ENCODE assay signal across 8 cellular contexts in the genomic region with DNA sequence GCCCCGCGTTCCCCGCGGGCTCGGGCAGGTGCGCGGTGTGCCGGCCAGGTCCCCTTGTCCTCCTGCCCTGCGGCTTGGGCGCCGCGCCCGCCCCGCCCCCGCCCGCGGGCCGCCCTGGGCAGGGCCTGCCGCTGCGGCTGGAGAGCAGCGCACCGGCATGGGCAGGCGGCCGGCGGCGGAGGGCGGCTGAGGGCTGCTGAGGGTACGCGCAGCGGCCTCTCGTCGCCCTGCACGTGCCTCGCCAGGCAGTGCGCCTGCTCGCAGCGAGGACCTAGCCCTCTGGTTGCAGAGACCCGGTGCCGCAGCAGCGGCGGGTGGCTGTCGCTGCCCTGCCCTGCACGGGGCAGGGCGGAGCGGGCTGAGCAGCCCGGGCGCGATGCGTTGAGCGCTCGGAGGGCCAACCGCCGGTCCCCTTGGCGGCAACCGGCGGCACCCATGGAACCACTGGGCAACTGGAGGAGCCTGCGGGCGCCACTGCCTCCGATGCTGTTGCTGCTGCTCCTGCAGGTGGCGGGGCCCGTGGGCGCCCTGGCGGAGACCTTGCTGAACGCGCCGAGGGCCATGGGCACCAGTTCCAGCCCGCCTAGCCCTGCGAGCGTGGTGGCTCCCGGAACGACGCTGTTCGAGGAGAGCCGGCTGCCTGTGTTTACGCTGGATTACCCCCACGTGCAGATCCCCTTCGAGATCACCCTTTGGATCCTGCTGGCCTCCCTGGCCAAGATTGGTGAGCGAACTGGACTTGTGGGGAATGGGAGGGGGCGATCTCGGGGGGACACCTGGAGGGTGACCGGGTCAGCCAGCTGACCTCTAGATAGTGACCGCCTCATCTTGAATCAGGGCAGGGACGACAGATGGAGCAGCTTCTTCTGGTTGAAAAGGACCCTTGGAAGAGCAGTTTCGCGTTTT. TPM values are rescaled to one million over a fixed set of nuclear protein-coding genes. Genes with fewer than 3 reads are reported as not detected.
DNase-seq lines count a peak whose midpoint lies in the region; ATAC-seq and TF ChIP-seq lines count a peak whose summit lies in the region.

A gene with protein sequence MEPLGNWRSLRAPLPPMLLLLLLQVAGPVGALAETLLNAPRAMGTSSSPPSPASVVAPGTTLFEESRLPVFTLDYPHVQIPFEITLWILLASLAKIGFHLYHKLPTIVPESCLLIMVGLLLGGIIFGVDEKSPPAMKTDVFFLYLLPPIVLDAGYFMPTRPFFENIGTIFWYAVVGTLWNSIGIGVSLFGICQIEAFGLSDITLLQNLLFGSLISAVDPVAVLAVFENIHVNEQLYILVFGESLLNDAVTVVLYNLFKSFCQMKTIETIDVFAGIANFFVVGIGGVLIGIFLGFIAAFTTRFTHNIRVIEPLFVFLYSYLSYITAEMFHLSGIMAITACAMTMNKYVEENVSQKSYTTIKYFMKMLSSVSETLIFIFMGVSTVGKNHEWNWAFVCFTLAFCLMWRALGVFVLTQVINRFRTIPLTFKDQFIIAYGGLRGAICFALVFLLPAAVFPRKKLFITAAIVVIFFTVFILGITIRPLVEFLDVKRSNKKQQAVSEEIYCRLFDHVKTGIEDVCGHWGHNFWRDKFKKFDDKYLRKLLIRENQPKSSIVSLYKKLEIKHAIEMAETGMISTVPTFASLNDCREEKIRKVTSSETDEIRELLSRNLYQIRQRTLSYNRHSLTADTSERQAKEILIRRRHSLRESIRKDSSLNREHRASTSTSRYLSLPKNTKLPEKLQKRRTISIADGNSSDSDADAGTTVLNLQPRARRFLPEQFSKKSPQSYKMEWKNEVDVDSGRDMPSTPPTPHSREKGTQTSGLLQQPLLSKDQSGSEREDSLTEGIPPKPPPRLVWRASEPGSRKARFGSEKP (plus strand): TSS at position 140 of the 906 bp plus-strand sequence. CDS start 296 bp downstream, at position 436.

- H3K9me3 ChIP-seq in CD4-positive, alpha-beta T cell (ENCODE audit: control insufficient read depth, low read length): no peaks in the 10 kb centered on the region
- H3K9me3 ChIP-seq in left ventricle myocardium inferior (replicated peaks) (no peaks in the 10 kb centered on the region), psoas muscle (no peaks in the 10 kb centered on the region)

- ATAC-seq in CD4-positive, alpha-beta T cell (ENCODE audit: poor library complexity): no peak
- ATAC-seq in activated T-cell treated with anti-CD3 and anti-CD28 coated beads, Interleukin-2, amount 50 U/mL, for 72 hours (replicated peaks in 1 of 2): peak; percentile 67 to 73
- ATAC-seq in psoas muscle (peak; percentile 83 to 88 (median 87)), GM21390 (IDR thresholded peaks at IDR 0.05; ENCODE audit: unreplicated experiment) (no peak)

- peaks cover 53% of the 10 kb centered on the region for H3K27me3 ChIP-seq in CD4-positive, alpha-beta T cell (ENCODE audit: control insufficient read depth, insufficient read depth, low read length)
- H3K27me3 ChIP-seq in HL-60 (ENCODE audit: insufficient read depth, poor library complexity, severe bottlenecking) (peaks cover 39% of the 10 kb centered on the region), left ventricle myocardium inferior (ENCODE audit: low read depth) (peaks cover 100% of the 10 kb centered on the region), psoas muscle (ENCODE audit: insufficient read depth in 3 of 3, low read length in 2 of 3) (no peaks in the 10 kb centered on the region)

- POLR2A ChIA-PET in CD4-positive, alpha-beta T cell (lab: Charles Lee): no interaction called here

- H3K4me1 ChIP-seq in left ventricle myocardium inferior: peaks cover 17% of the 10 kb centered on the region
- no peaks in the 10 kb centered on the region for H3K4me1 ChIP-seq in psoas muscle

- H3K36me3 ChIP-seq in left ventricle myocardium inferior: no peaks in the 10 kb centered on the region
- no peaks in the 10 kb centered on the region for H3K36me3 ChIP-seq in psoas muscle (ENCODE audit: insufficient read depth in 1 of 2, low read depth in 1 of 2)

- DNase-seq in CD4-positive, alpha-beta T cell: no peak
- DNase-seq in HL-60 (ENCODE audit: low read depth in 1 of 2, low spot score in 1 of 2): peak in 1 of 2 experiments; percentile 10
- peak; percentile 13 to 33 for DNase-seq in activated T-cell treated with anti-CD3 and anti-CD28 coated beads, Interleukin-2, amount 50 U/mL, for 72 hours
- DNase-seq in left ventricle myocardium inferior: peak; percentile 14
- DNase-seq in psoas muscle: peak; percentile 47 to 85
- no peak for DNase-seq in cerebellar nuclear complex (lab: John Stamatoyannopoulos, UW)
- DNase-seq in stimulated activated naive CD4-positive, alpha-beta T cell (lab: John Stamatoyannopoulos, UW): no peak

- peak within 1 kb of the TSS; percentile 79 for H3K4me3 Mint-ChIP-seq in CD4-positive, alpha-beta T cell
- H3K4me3 Mint-ChIP-seq in activated T-cell treated with anti-CD3 and anti-CD28 coated beads, Interleukin-2, amount 50 U/mL, for 72 hours: peak within 1 kb of the TSS; percentile 84 to 86

- intact Hi-C loops in CD4-positive, alpha-beta T cell (cut with DNase I, micrococcal nuclease): loop anchor here (5.0 to 10.0 kb wide), 3 partner anchors 83 to 147 kb away; a partner anchor contains a TSS
- intact Hi-C loops in left ventricle myocardium inferior (cut with micrococcal nuclease): no loop called here
- intact Hi-C loops in psoas muscle (cut with DNase I): loop anchor here (5.0 to 10.0 kb wide), 3 partner anchors 85 to 147 kb away; a partner anchor contains a TSS

- H3K36me3 Mint-ChIP-seq in CD4-positive, alpha-beta T cell (ENCODE audit: low read depth): no peaks in the 10 kb centered on the region
- H3K36me3 Mint-ChIP-seq in activated T-cell treated with anti-CD3 and anti-CD28 coated beads, Interleukin-2, amount 50 U/mL, for 72 hours (ENCODE audit: insufficient read depth in 2 of 2): no peaks in the 10 kb centered on the region

- no peak within 1 kb of the TSS for H3K27ac ChIP-seq in CD4-positive, alpha-beta T cell (ENCODE audit: low read depth, low read length)
- H3K27ac ChIP-seq in HL-60 (replicated peaks) (no peak within 1 kb of the TSS), left ventricle myocardium inferior (replicated peaks) (no peak within 1 kb of the TSS), psoas muscle (peak within 1 kb of the TSS; percentile 80)

- WGBS in psoas muscle, 3 donors: 2 to 4% (median 2%) methylated on average over 61 to 85 of the region's 85 CpGs

- no peak for TF ChIP-seq CTCF in CD4-positive, alpha-beta T cell (IDR thresholded peaks at IDR 0.05)
- TF ChIP-seq CTCF in HL-60 (IDR thresholded peaks at IDR 0.05; ENCODE audit: insufficient read depth, low read length) (no peak), left ventricle myocardium inferior (IDR thresholded peaks at IDR 0.05; ENCODE audit: borderline replicate concordance) (no peak), psoas muscle (IDR thresholded peaks at IDR 0.05) (no peak)

- H3K27ac Mint-ChIP-seq in CD4-positive, alpha-beta T cell: no peak within 1 kb of the TSS
- no peak within 1 kb of the TSS for H3K27ac Mint-ChIP-seq in activated T-cell treated with anti-CD3 and anti-CD28 coated beads, Interleukin-2, amount 50 U/mL, for 72 hours

- H3K27me3 Mint-ChIP-seq in CD4-positive, alpha-beta T cell: peaks cover 74% of the 10 kb centered on the region
- peaks cover 83% of the 10 kb centered on the region for H3K27me3 Mint-ChIP-seq in activated T-cell treated with anti-CD3 and anti-CD28 coated beads, Interleukin-2, amount 50 U/mL, for 72 hours (ENCODE audit: low read depth)

- no peaks in the 10 kb centered on the region for H3K9me3 Mint-ChIP-seq in CD4-positive, alpha-beta T cell
- H3K9me3 Mint-ChIP-seq in activated T-cell treated with anti-CD3 and anti-CD28 coated beads, Interleukin-2, amount 50 U/mL, for 72 hours: no peaks in the 10 kb centered on the region

- CTCF ChIA-PET in CD4-positive, alpha-beta T cell (lab: Charles Lee): no interaction called here

- H3K4me3 ChIP-seq in HL-60 (replicated peaks; ENCODE audit: insufficient read depth, low read length): peak within 1 kb of the TSS; percentile 38
- peak within 1 kb of the TSS; percentile 66 for H3K4me3 ChIP-seq in left ventricle myocardium inferior
- peak within 1 kb of the TSS; percentile 83 for H3K4me3 ChIP-seq in psoas muscle

- peaks cover 15% of the 10 kb centered on the region for H3K4me1 Mint-ChIP-seq in CD4-positive, alpha-beta T cell (ENCODE audit: low read depth)
- H3K4me1 Mint-ChIP-seq in activated T-cell treated with anti-CD3 and anti-CD28 coated beads, Interleukin-2, amount 50 U/mL, for 72 hours (ENCODE audit: low read depth): peaks cover 20% of the 10 kb centered on the region

RNA-seq across cellular contexts. Expression of the gene that starts here (rescaled TPM):
- not detected for total RNA-seq in CD4-positive, alpha-beta T cell
- under 1 TPM in 1 of 2 donors, not detected in 1; 0.19 TPM for total RNA-seq in activated T-cell treated with anti-CD3 and anti-CD28 coated beads, Interleukin-2, amount 50 U/mL, for 72 hours
- total RNA-seq in left ventricle myocardium inferior (0.25 TPM), psoas muscle (1 to 10 TPM; 4.8 to 9.3 (median 8.1) TPM)
- polyA plus RNA-seq in psoas muscle: 1 to 10 TPM in 2 of 3 donors, under 1 TPM in 1; 0.81 to 6.3 (median 2.4) TPM

Comparison
In these comparisons a context has a peak if more than half of its experiments do, and no peak if none do; other contexts are left out.
1. Peak in DNase-seq and ATAC-seq in activated T-cell treated with anti-CD3 and anti-CD28 coated beads, Interleukin-2, amount 50 U/mL, for 72 hours; RNA of the gene not detected or under 1 TPM.
2. Peak in DNase-seq and H3K4me3 ChIP-seq in left ventricle myocardium inferior; RNA of the gene not detected or under 1 TPM.
3. ATAC-seq: peak in psoas muscle (4 of 4); none in CD4-positive, alpha-beta T cell (single experiment) and GM21390 (single experiment).
4. DNase-seq: peak in psoas muscle (2 of 2); none in CD4-positive, alpha-beta T cell (0 of 10), cerebellar nuclear complex (0 of 2) and stimulated activated naive CD4-positive, alpha-beta T cell (0 of 6).
5. Peak in every context shown above with its lines, with median percentiles within 50 percentile points of each other: H3K4me3 ChIP-seq.